ENCODE assay signal across 1 cellular context in genomic region chr15:29665441-29665985, GRCh38.
TF ChIP-seq lines count a peak whose summit lies in the region.

No MANE protein-coding gene starts in this region.

TF ChIP-seq in GM23338, 12 proteins besides CTCF, POLR2A, EP300 and RAD21 (continued from another document):
- TF ChIP-seq REST (IDR thresholded peaks at IDR 0.05; ENCODE audit: unreplicated experiment) (no peak), CREB1 (CRISPR knock-in tag; IDR thresholded peaks at IDR 0.05; ENCODE audit: low read depth) (no peak), EZH2phosphoT487 (IDR thresholded peaks at IDR 0.05; ENCODE audit: unreplicated experiment) (no peak), ETS1 (IDR thresholded peaks at IDR 0.05) (no peak), NANOG (IDR thresholded peaks at IDR 0.05; ENCODE audit: borderline replicate concordance) (no peak), POLR2AphosphoS5 (IDR thresholded peaks at IDR 0.05; ENCODE audit: low read depth) (no peak), ZNF331 (CRISPR knock-in tag; IDR thresholded peaks at IDR 0.05; ENCODE audit: low read depth) (no peak), ZNF462 (CRISPR knock-in tag; IDR thresholded peaks at IDR 0.05) (no peak), ZNF114 (CRISPR knock-in tag; IDR thresholded peaks at IDR 0.05) (no peak), EZH2 (IDR thresholded peaks at IDR 0.05; ENCODE audit: low read depth, unreplicated experiment) (no peak), STAT1 (IDR thresholded peaks at IDR 0.05; ENCODE audit: unreplicated experiment) (no peak)
